Comparison of ENCODE assay signal across 19 cellular contexts in the genomic region with DNA sequence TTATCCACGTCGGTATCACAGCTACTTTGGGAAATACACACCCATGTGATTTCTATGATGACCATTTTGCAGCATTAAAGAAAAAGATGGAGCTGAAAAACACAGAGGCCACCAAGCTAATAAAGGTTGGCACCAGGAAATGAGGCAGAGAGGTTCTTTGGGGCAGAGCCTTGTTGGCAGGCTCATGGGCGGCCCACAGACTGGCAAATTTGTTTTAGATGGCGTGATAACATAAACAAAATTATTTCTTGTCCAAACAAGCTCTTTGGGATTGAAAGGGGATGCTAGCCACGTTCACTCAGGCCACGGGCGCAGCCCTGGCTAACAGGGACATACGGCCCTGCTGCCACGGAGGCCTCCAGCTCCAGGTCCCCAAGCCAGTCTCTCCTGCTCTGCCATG.
DNase-seq lines count a peak whose midpoint lies in the region; ATAC-seq and TF ChIP-seq lines count a peak whose summit lies in the region.
"Had no signal": no experiment of that assay in that cellular context is flagged by ENCODE, and none has a peak within 500 bp of the region (broad histone marks: within the 10 kb centered on the region; RNA-seq: fewer than 3 reads in every experiment).

No MANE protein-coding gene starts in this region.

- no peak overlapping the region for H3K4ac ChIP-seq in neuronal stem cell (ENCODE audit: low read length)

- no CpG with 5 or more reads among the region's 9 CpGs for WGBS in neuronal stem cell (ENCODE audit: extremely low coverage in 2 of 2, insufficient read length in 2 of 2, insufficient replicate concordance in 1 of 2), 2 donors

- peak overlapping the region; percentile 17 for H3K23ac ChIP-seq in neuronal stem cell (ENCODE audit: low read depth, low read length, poor library complexity)

- H3K36me3 ChIP-seq in MG63 = no peaks in the 10 kb centered on the region
- no peaks in the 10 kb centered on the region for H3K36me3 ChIP-seq in neuronal stem cell (replicated peaks in 1 of 2; ENCODE audit: control insufficient read depth in 2 of 2, insufficient read depth in 2 of 2, low read length in 2 of 2)
- H3K36me3 ChIP-seq in subcutaneous abdominal adipose tissue (ENCODE audit: control insufficient read depth in 5 of 5, insufficient read depth in 5 of 5, low read length in 5 of 5) = no peaks in the 10 kb centered on the region
- H3K36me3 ChIP-seq: BLaER1 had no signal

- H3K9me3 Mint-ChIP-seq in activated T-helper 17 cell treated with anti-CD3 and anti-CD28 coated beads, Interleukin-2, amount 50 U/mL, for 72 hours = no peaks in the 10 kb centered on the region
- H3K9me3 Mint-ChIP-seq: CD4-positive, alpha-beta T cell had no signal

- peaks cover 0 to 8% of the 10 kb centered on the region in 2 donors for H3K4me1 ChIP-seq in neuronal stem cell (ENCODE audit: control insufficient read depth in 2 of 2, insufficient read depth in 1 of 2, low read depth in 1 of 2, low read length in 2 of 2)
- H3K4me1 ChIP-seq in subcutaneous abdominal adipose tissue (ENCODE audit: control insufficient read depth in 5 of 5, insufficient read depth in 5 of 5, low read length in 5 of 5) = peaks cover 2 to 8% (median 7%) of the 10 kb centered on the region in 5 donors
- H3K4me1 ChIP-seq: BLaER1 had no signal

- H3K27me3 ChIP-seq in MG63 (no peaks in the 10 kb centered on the region), neuronal stem cell (ENCODE audit: control insufficient read depth in 3 of 3, insufficient read depth in 3 of 3, low read depth in 1 of 3, low read length in 3 of 3) (peaks cover 0 to 38% (median 0%) of the 10 kb centered on the region in 3 experiments), subcutaneous abdominal adipose tissue (ENCODE audit: control insufficient read depth in 5 of 5, insufficient read depth in 4 of 5, low read length in 5 of 5) (peaks cover 0 to 23% (median 3%) of the 10 kb centered on the region in 5 donors)
- H3K27me3 ChIP-seq: BLaER1 had no signal

- H2BK5ac ChIP-seq in neuronal stem cell (ENCODE audit: low read length) = no peak overlapping the region

- H3K18ac ChIP-seq in neuronal stem cell (ENCODE audit: low read length) = no peak overlapping the region

- H3K27me3 Mint-ChIP-seq in activated T-helper 17 cell treated with anti-CD3 and anti-CD28 coated beads, Interleukin-2, amount 50 U/mL, for 72 hours = no peaks in the 10 kb centered on the region
- H3K27me3 Mint-ChIP-seq: CD4-positive, alpha-beta T cell had no signal

- intact Hi-C loops in sciatic nerve (cut with DNase I) = no loop called here

- H2AK5ac ChIP-seq in neuronal stem cell (ENCODE audit: low read depth, low read length) = peak overlapping the region; percentile 57

- H2BK120ac ChIP-seq in neuronal stem cell (ENCODE audit: low read depth, low read length) = peak overlapping the region; percentile 67

- no peaks in the 10 kb centered on the region for H3K79me1 ChIP-seq in neuronal stem cell (ENCODE audit: low read depth, low read length)

- H3K9me3 ChIP-seq in MG63 = no peaks in the 10 kb centered on the region
- no peaks in the 10 kb centered on the region for H3K9me3 ChIP-seq in neuronal stem cell (replicated peaks in 1 of 2; ENCODE audit: control insufficient read depth in 2 of 2, insufficient read depth in 1 of 2, low read depth in 1 of 2, low read length in 2 of 2)
- H3K9me3 ChIP-seq in subcutaneous abdominal adipose tissue (ENCODE audit: control insufficient read depth in 5 of 5, low read length in 5 of 5) = no peaks in the 10 kb centered on the region
- H3K9me3 ChIP-seq: BLaER1 had no signal

- no peak overlapping the region for H3K4me3 ChIP-seq in MG63
- H3K4me3 ChIP-seq in neuronal stem cell (ENCODE audit: low read length in 2 of 2) = no peak overlapping the region
- H3K4me3 ChIP-seq in subcutaneous abdominal adipose tissue (ENCODE audit: low read depth in 1 of 5, low read length in 5 of 5) = no peak overlapping the region
- H3K4me3 ChIP-seq: BLaER1, K562, SK-N-MC had no signal

- no peaks in the 10 kb centered on the region for H3K4me1 Mint-ChIP-seq in activated T-helper 17 cell treated with anti-CD3 and anti-CD28 coated beads, Interleukin-2, amount 50 U/mL, for 72 hours

- H3K36me3 Mint-ChIP-seq in activated T-helper 17 cell treated with anti-CD3 and anti-CD28 coated beads, Interleukin-2, amount 50 U/mL, for 72 hours (ENCODE audit: low read depth) = no peaks in the 10 kb centered on the region

- H3K9ac ChIP-seq in neuronal stem cell (ENCODE audit: low read depth, low read length, poor library complexity) (no peak overlapping the region), subcutaneous abdominal adipose tissue (ENCODE audit: low read length in 5 of 5) (no peak overlapping the region)
- H3K9ac ChIP-seq: BLaER1 had no signal

- peak overlapping the region; percentile 9 for H2BK15ac ChIP-seq in neuronal stem cell (ENCODE audit: low read length)

- DNase-seq in MG63 (peak; percentile 58), neuronal stem cell (ENCODE audit: low spot score) (no peak), NOMO-1 treated with dmso at 0.1 percent for 144 hours (lab: John Stamatoyannopoulos, UW; ENCODE audit: unreplicated experiment) (no peak), sciatic nerve (ENCODE audit: low spot score) (no peak)
- DNase-seq: CD4-positive, alpha-beta T cell; Kasumi-1; NCI-H2029; NCI-H446 treated with DMSO at 0.1 percent for 48 hours; NCI-H526; NCI-H82; SHP77 treated with DMSO at 0.1 percent for 48 hours had no signal

- H3K27ac ChIP-seq in C4-2B (peak overlapping the region; percentile 54), neuronal stem cell (replicated peaks; ENCODE audit: low read length) (no peak overlapping the region), subcutaneous abdominal adipose tissue (ENCODE audit: low read depth, low read length) (peak overlapping the region; percentile 13)
- H3K27ac ChIP-seq: BLaER1, SK-N-MC had no signal

- no peak overlapping the region for H4K8ac ChIP-seq in neuronal stem cell (ENCODE audit: low read depth, low read length)

- H2BK12ac ChIP-seq in neuronal stem cell (ENCODE audit: low read length) = no peak overlapping the region

- no peak overlapping the region for H3K27ac Mint-ChIP-seq in activated T-helper 17 cell treated with anti-CD3 and anti-CD28 coated beads, Interleukin-2, amount 50 U/mL, for 72 hours
- H3K27ac Mint-ChIP-seq: CD4-positive, alpha-beta T cell had no signal

- H2AFZ ChIP-seq in neuronal stem cell (ENCODE audit: low read length) = no peak overlapping the region

- no peak for TF ChIP-seq CTCF in C4-2B (conservative IDR thresholded peaks at IDR 0.05)

- no peak overlapping the region for H4K91ac ChIP-seq in neuronal stem cell (ENCODE audit: low read depth, low read length, poor library complexity)

- no peak for ATAC-seq in activated T-helper 17 cell treated with anti-CD3 and anti-CD28 coated beads, Interleukin-2, amount 50 U/mL, for 72 hours (replicated peaks)
- no peak for ATAC-seq in sciatic nerve
- ATAC-seq: HepG2, K562, Panc1 had no signal

- H3K14ac ChIP-seq in neuronal stem cell (ENCODE audit: low read length) = no peak overlapping the region

- no peak overlapping the region for H3K4me3 Mint-ChIP-seq in activated T-helper 17 cell treated with anti-CD3 and anti-CD28 coated beads, Interleukin-2, amount 50 U/mL, for 72 hours
- H3K4me3 Mint-ChIP-seq: CD4-positive, alpha-beta T cell had no signal

- no peak overlapping the region for H3K4me2 ChIP-seq in neuronal stem cell (ENCODE audit: insufficient read depth, low read length, poor library complexity, severe bottlenecking)
- H3K4me2 ChIP-seq: BLaER1 had no signal
